ENCODE assay signal across 12 cellular contexts in genomic region chr3:17640466-17640865, GRCh38.
DNase-seq lines count a peak whose midpoint lies in the region; TF ChIP-seq lines count a peak whose summit lies in the region.
"Had no signal": no experiment of that assay in that cellular context is flagged by ENCODE, and none has a peak within 500 bp of the region (broad histone marks: within the 10 kb centered on the region; RNA-seq: fewer than 3 reads in every experiment).

No MANE protein-coding gene starts in this region.

- H3K4me3 Mint-ChIP-seq in HFFc6 (peak overlapping the region; percentile 17; the same call in 1 of the 2 replicates), osteocyte (ENCODE audit: unreplicated experiment) (no peak overlapping the region)
- H3K4me3 Mint-ChIP-seq in activated CD4-positive, alpha-beta T cell treated with anti-CD3 and anti-CD28 coated beads, Interleukin-2, amount 10 ng/mL, durations not matched to agents 7 days and 5 days: no peak overlapping the region
- H3K4me3 Mint-ChIP-seq: CD14-positive monocyte, natural killer cell had no signal

- TF ChIP-seq CTCF in HFFc6 (IDR thresholded peaks at IDR 0.05) (no peak), osteocyte (IDR thresholded peaks at IDR 0.05) (no peak)

- H3K9me3 Mint-ChIP-seq in HFFc6 (no peaks in the 10 kb centered on the region), osteocyte (ENCODE audit: unreplicated experiment) (no peaks in the 10 kb centered on the region)
- H3K9me3 Mint-ChIP-seq in activated CD4-positive, alpha-beta T cell treated with anti-CD3 and anti-CD28 coated beads, Interleukin-2, amount 10 ng/mL, durations not matched to agents 7 days and 5 days: no peaks in the 10 kb centered on the region
- H3K9me3 Mint-ChIP-seq: CD14-positive monocyte, natural killer cell had no signal

- peak overlapping the region; percentile 36 for H3K27ac Mint-ChIP-seq in HFFc6
- H3K27ac Mint-ChIP-seq in osteocyte (ENCODE audit: unreplicated experiment): peak overlapping the region; percentile 38
- no peak overlapping the region for H3K27ac Mint-ChIP-seq in activated CD4-positive, alpha-beta T cell treated with anti-CD3 and anti-CD28 coated beads, Interleukin-2, amount 10 ng/mL, durations not matched to agents 7 days and 5 days

- no peaks in the 10 kb centered on the region; the same call in 1 of the 2 replicates for H3K27me3 Mint-ChIP-seq in HFFc6 (ENCODE audit: insufficient read depth)
- no peaks in the 10 kb centered on the region for H3K27me3 Mint-ChIP-seq in osteocyte (ENCODE audit: unreplicated experiment)
- no peaks in the 10 kb centered on the region for H3K27me3 Mint-ChIP-seq in activated CD4-positive, alpha-beta T cell treated with anti-CD3 and anti-CD28 coated beads, Interleukin-2, amount 10 ng/mL, durations not matched to agents 7 days and 5 days

- POLR2A ChIA-PET in activated CD4-positive, alpha-beta T cell treated with anti-CD3 and anti-CD28 coated beads, Interleukin-2, amount 10 ng/mL, durations not matched to agents 7 days and 5 days (lab: Charles Lee): no interaction called here

- DNase-seq in HFFc6 (peak; percentile 50), RKO (ENCODE audit: low spot score) (peak; percentile 30), dedifferentiated amniotic fluid mesenchymal stem cell (ENCODE audit: extremely low spot score) (peak; percentile 54), osteocyte (ENCODE audit: extremely low spot score, unreplicated experiment) (no peak), AG08396 (ENCODE audit: low spot score) (no peak), NCI-H1417 treated with DMSO at 0.1 percent for 48 hours (lab: John Stamatoyannopoulos, UW) (no peak)
- no peak for DNase-seq in activated CD4-positive, alpha-beta T cell treated with anti-CD3 and anti-CD28 coated beads, Interleukin-2, amount 10 ng/mL, durations not matched to agents 7 days and 5 days
- DNase-seq: activated CD8-positive, alpha-beta memory T cell treated with anti-CD3 and anti-CD28 coated beads for 24 hours; activated effector memory CD4-positive, alpha-beta T cell treated with anti-CD3 and anti-CD28 coated beads, Interleukin-2, amount 50 U/mL, for 16 hours; effector memory CD4-positive, alpha-beta T cell; natural killer cell had no signal

- H3K36me3 Mint-ChIP-seq in HFFc6 (ENCODE audit: low read depth) (peaks cover 5% of the 10 kb centered on the region), osteocyte (ENCODE audit: unreplicated experiment) (no peaks in the 10 kb centered on the region)
- H3K36me3 Mint-ChIP-seq in activated CD4-positive, alpha-beta T cell treated with anti-CD3 and anti-CD28 coated beads, Interleukin-2, amount 10 ng/mL, durations not matched to agents 7 days and 5 days (ENCODE audit: low read depth): no peaks in the 10 kb centered on the region
- H3K36me3 Mint-ChIP-seq: natural killer cell had no signal

- peaks cover 49% of the 10 kb centered on the region for H3K4me1 Mint-ChIP-seq in HFFc6 (ENCODE audit: low read depth)
- H3K4me1 Mint-ChIP-seq in osteocyte (ENCODE audit: unreplicated experiment): peaks cover 67% of the 10 kb centered on the region
- peaks cover 5% of the 10 kb centered on the region for H3K4me1 Mint-ChIP-seq in activated CD4-positive, alpha-beta T cell treated with anti-CD3 and anti-CD28 coated beads, Interleukin-2, amount 10 ng/mL, durations not matched to agents 7 days and 5 days

- CTCF ChIA-PET in activated CD4-positive, alpha-beta T cell treated with anti-CD3 and anti-CD28 coated beads, Interleukin-2, amount 10 ng/mL, durations not matched to agents 7 days and 5 days (lab: Charles Lee): interaction anchor here (0.6 to 0.7 kb wide), 2 partner anchors 164 to 486 kb away, joined by 3 to 4 read pairs; no protein-coding TSS in a partner anchor

Comparison
In these comparisons a context has a peak if more than half of its experiments do, and no peak if none do; other contexts are left out.
1. DNase-seq: peak in HFFc6 (single experiment), RKO (single experiment) and dedifferentiated amniotic fluid mesenchymal stem cell (single experiment); none in osteocyte (single experiment), AG08396 (single experiment), NCI-H1417 treated with DMSO at 0.1 percent for 48 hours (single experiment) and activated CD4-positive, alpha-beta T cell treated with anti-CD3 and anti-CD28 coated beads, Interleukin-2, amount 10 ng/mL, durations not matched to agents 7 days and 5 days (single experiment).